Comparison of ENCODE assay signal across 8 cellular contexts in the genomic region with DNA sequence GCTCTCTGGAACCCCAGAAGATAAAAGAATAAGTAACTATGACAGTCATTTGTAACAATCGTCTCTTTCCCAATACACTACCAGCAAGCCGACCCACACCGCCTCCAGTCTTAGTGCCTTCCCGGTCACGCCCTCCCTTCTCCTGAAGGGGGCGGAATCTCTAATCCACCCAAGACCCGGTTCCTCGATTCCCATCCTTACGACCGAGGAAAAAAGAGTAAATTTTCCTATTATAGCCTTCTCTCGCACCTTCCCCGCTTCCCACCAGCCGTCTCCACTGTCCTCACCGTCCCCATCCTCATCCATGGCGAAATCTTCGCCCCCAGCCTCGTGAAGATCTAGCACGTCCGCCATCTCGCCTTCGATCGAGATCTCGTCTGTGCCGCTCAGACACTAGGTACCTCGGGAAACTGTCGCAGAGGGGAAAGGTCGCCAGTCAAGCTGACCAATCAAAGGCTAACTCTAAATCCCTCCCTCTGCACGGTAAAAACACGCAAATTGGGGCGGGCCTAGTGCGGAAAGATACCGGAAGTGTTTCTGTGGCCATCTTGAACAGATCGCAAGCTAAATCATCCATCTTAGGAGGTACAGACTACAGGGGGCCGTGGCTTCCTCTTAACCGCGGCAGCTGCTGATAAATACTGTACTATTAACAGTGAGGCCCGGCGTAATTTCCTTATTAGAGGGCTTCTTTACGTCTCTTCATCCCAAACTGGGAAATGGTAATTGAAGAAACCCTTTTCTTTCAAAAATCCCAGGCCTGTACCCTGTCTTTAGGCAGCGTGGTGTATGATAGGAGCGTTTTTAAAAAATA. TPM values are rescaled to one million over a fixed set of nuclear protein-coding genes. Genes with fewer than 3 reads are reported as not detected.
A peak's percentile ranks its signal among the peaks of the same experiment; 100 is the strongest.
DNase-seq lines count a peak whose midpoint lies in the region; ATAC-seq, FAIRE-seq and TF ChIP-seq lines count a peak whose summit lies in the region.

A gene (minus strand): TSS at position 412 of the 814 bp plus-strand sequence. CDS start 58 bp downstream, at position 354.

- H3K4me2 ChIP-seq in SU-DHL-6 (ENCODE audit: low read depth, low read length, poor library complexity, severe bottlenecking) = peak within 1 kb of the TSS; percentile 94

- H3K4me1 ChIP-seq in pancreas (peaks cover 5 to 7% (median 6%) of the 10 kb centered on the region in 3 donors), tibial nerve (peaks cover 0 to 24% (median 18%) of the 10 kb centered on the region in 4 donors)

- H3K27me3 ChIP-seq in SU-DHL-6 (ENCODE audit: low read length) (no peaks in the 10 kb centered on the region), pancreas (no peaks in the 10 kb centered on the region), tibial nerve (no peaks in the 10 kb centered on the region)

- peak within 1 kb of the TSS; percentile 94 for H3K9ac ChIP-seq in SU-DHL-6 (ENCODE audit: low read length)

- peaks cover 17% of the 10 kb centered on the region for H3K36me3 Mint-ChIP-seq in activated naive CD8-positive, alpha-beta T cell treated with anti-CD3 and anti-CD28 coated beads, Interleukin-2, amount 50 U/mL, for 24 hours (ENCODE audit: low read depth)

- DNase-seq in NCI-H128 (lab: John Stamatoyannopoulos, UW; ENCODE audit: unreplicated experiment) (peak; percentile 97), Right ventricle myocardium superior (peak; percentile 94), pancreas (peak; percentile 83 to 96 (median 94)), tibial nerve (ENCODE audit: low spot score in 2 of 2) (peak; percentile 91 to 97)
- DNase-seq in activated naive CD8-positive, alpha-beta T cell treated with anti-CD3 and anti-CD28 coated beads, Interleukin-2, amount 50 U/mL, for 24 hours = peak; percentile 89

- no peaks in the 10 kb centered on the region for H4K20me1 ChIP-seq in SU-DHL-6 (ENCODE audit: low read depth, low read length)

- H3K27ac ChIP-seq in SU-DHL-6 (ENCODE audit: low read depth, low read length) = peak within 1 kb of the TSS; percentile 93
- peak within 1 kb of the TSS; percentile 58 to 95 (median 84) for H3K27ac ChIP-seq in pancreas
- H3K27ac ChIP-seq in tibial nerve = peak within 1 kb of the TSS; percentile 92 to 100 (median 97)

- peaks cover 14% of the 10 kb centered on the region for H3K79me2 ChIP-seq in SU-DHL-6 (ENCODE audit: insufficient read depth, low read length)

- no peak within 1 kb of the TSS for H2AFZ ChIP-seq in SU-DHL-6 (ENCODE audit: low read depth, low read length, severe bottlenecking)

- no peak within 1 kb of the TSS for H3K4me3 Mint-ChIP-seq in activated naive CD8-positive, alpha-beta T cell treated with anti-CD3 and anti-CD28 coated beads, Interleukin-2, amount 50 U/mL, for 24 hours

- peak; percentile 97 for ATAC-seq in HG02759 (IDR thresholded peaks at IDR 0.05; ENCODE audit: unreplicated experiment)
- ATAC-seq in activated naive CD8-positive, alpha-beta T cell treated with anti-CD3 and anti-CD28 coated beads, Interleukin-2, amount 50 U/mL, for 24 hours = peak; percentile 97
- peak; percentile 98 for ATAC-seq in Right ventricle myocardium superior (ENCODE audit: poor library complexity)
- ATAC-seq in pancreas = peak; percentile 97 to 99 (median 98)

- TF ChIP-seq EP300 in tibial nerve (IDR thresholded peaks at IDR 0.05) = peak; percentile 62 to 100

- H3K9me3 ChIP-seq in SU-DHL-6 (ENCODE audit: insufficient read depth, low read length) (no peaks in the 10 kb centered on the region), pancreas (no peaks in the 10 kb centered on the region), tibial nerve (no peaks in the 10 kb centered on the region)

- H3K36me3 ChIP-seq in SU-DHL-6 (ENCODE audit: low read length) (peaks cover 9% of the 10 kb centered on the region), pancreas (peaks cover 0 to 3% (median 0%) of the 10 kb centered on the region in 3 donors), tibial nerve (peaks cover 0 to 34% (median 0%) of the 10 kb centered on the region in 3 donors)

- H3K9me2 ChIP-seq in SU-DHL-6 (replicated peaks; ENCODE audit: insufficient read depth, low read length) = no peaks in the 10 kb centered on the region

- H3K4me1 Mint-ChIP-seq in activated naive CD8-positive, alpha-beta T cell treated with anti-CD3 and anti-CD28 coated beads, Interleukin-2, amount 50 U/mL, for 24 hours = peaks cover 30% of the 10 kb centered on the region

- peak; percentile 54 for FAIRE-seq in pancreas (lab: Jason Lieb, UNC)

- H3F3A ChIP-seq in SU-DHL-6 (ENCODE audit: insufficient read depth) = peaks cover 46% of the 10 kb centered on the region

- intact Hi-C loops in Right ventricle myocardium superior (cut with DNase I) = no loop called here
- intact Hi-C loops in pancreas (cut with DNase I) = no loop called here

- H3K9me3 Mint-ChIP-seq in activated naive CD8-positive, alpha-beta T cell treated with anti-CD3 and anti-CD28 coated beads, Interleukin-2, amount 50 U/mL, for 24 hours = no peaks in the 10 kb centered on the region

- peak within 1 kb of the TSS; percentile 89 for H3K4me3 ChIP-seq in SU-DHL-6 (ENCODE audit: insufficient read depth, low read length, poor library complexity, severe bottlenecking)
- peak within 1 kb of the TSS; percentile 42 to 63 (median 57) for H3K4me3 ChIP-seq in pancreas
- H3K4me3 ChIP-seq in tibial nerve = peak within 1 kb of the TSS; percentile 66 to 86 (median 74)

- TF ChIP-seq POLR2A in tibial nerve (IDR thresholded peaks at IDR 0.05) = peak; percentile 99

- H3K27ac Mint-ChIP-seq in activated naive CD8-positive, alpha-beta T cell treated with anti-CD3 and anti-CD28 coated beads, Interleukin-2, amount 50 U/mL, for 24 hours = no peak within 1 kb of the TSS

- no peaks in the 10 kb centered on the region for H3K27me3 Mint-ChIP-seq in activated naive CD8-positive, alpha-beta T cell treated with anti-CD3 and anti-CD28 coated beads, Interleukin-2, amount 50 U/mL, for 24 hours

- TF ChIP-seq CTCF in GM12874 (IDR thresholded peaks at IDR 0.05; ENCODE audit: insufficient read depth, low read depth, low read length) (peak; percentile 65), SU-DHL-6 (IDR thresholded peaks at IDR 0.05; ENCODE audit: insufficient read depth, low read length, poor library complexity, severe bottlenecking) (peak; percentile 38), pancreas (IDR thresholded peaks at IDR 0.05) (peak in 2 of 4 donors; percentile 33 to 39), tibial nerve (IDR thresholded peaks at IDR 0.05) (peak; percentile 51 to 84 (median 66))

- 0% methylated on average over 41 of the region's 41 CpGs for WGBS in pancreas, 2 donors
- WGBS in tibial nerve, 2 donors = 0 to 1% methylated on average over 41 of the region's 41 CpGs

RNA-seq across cellular contexts. Expression of the gene that starts here (rescaled TPM):
- total RNA-seq in Right ventricle myocardium superior (57.9 TPM), pancreas (10 to 100 TPM; 29.5 to 55.0 (median 49.1) TPM), tibial nerve (100 to 1,000 TPM; 113 to 157 (median 129) TPM)
- 10 to 100 TPM; 32.0 to 57.9 TPM for polyA plus RNA-seq in pancreas

Comparison
In these comparisons a context has a peak if more than half of its experiments do, and no peak if none do; other contexts are left out.
1. Peak in every context shown above with its lines: DNase-seq, ATAC-seq, H3K4me3 ChIP-seq and H3K27ac ChIP-seq.